ENCODE assay signal across 16 cellular contexts in genomic region chr18:58311390-58311789, GRCh38.
DNase-seq lines count a peak whose midpoint lies in the region; ATAC-seq, FAIRE-seq and TF ChIP-seq lines count a peak whose summit lies in the region.
"Had no signal": no experiment of that assay in that cellular context is flagged by ENCODE, and none has a peak within 500 bp of the region (broad histone marks: within the 10 kb centered on the region; RNA-seq: fewer than 3 reads in every experiment).

No MANE protein-coding gene starts in this region.

- no peak overlapping the region for H3K27ac ChIP-seq in CD4-positive, alpha-beta T cell (ENCODE audit: low read depth, low read length)
- H3K27ac ChIP-seq in effector memory CD4-positive, alpha-beta T cell (ENCODE audit: insufficient read depth, low read length, poor library complexity, severe bottlenecking), result peak overlapping the region; percentile 8
- peak overlapping the region; percentile 64 to 87 (median 72) for H3K27ac ChIP-seq in pancreas

- H3K4me1 Mint-ChIP-seq in CD4-positive, alpha-beta T cell (ENCODE audit: low read depth), result peaks cover 73% of the 10 kb centered on the region

- no peaks in the 10 kb centered on the region for H3K36me3 Mint-ChIP-seq in CD4-positive, alpha-beta T cell (ENCODE audit: low read depth)
- H3K36me3 Mint-ChIP-seq: activated naive CD8-positive, alpha-beta T cell treated with anti-CD3 and anti-CD28 coated beads, Interleukin-2, amount 10 ng/mL, durations not matched to agents 7 days and 5 days had no signal

- TF ChIP-seq POLR2A in GM12892 (IDR thresholded peaks at IDR 0.05; ENCODE audit: low read depth, low read length), result no peak

- H3K36me3 ChIP-seq in effector memory CD4-positive, alpha-beta T cell (ENCODE audit: control insufficient read depth, insufficient read depth, low read length), result no peaks in the 10 kb centered on the region
- H3K36me3 ChIP-seq in pancreas, result no peaks in the 10 kb centered on the region

- H3K4me3 ChIP-seq in effector memory CD4-positive, alpha-beta T cell (ENCODE audit: insufficient read depth, low read depth, low read length, poor library complexity, severe bottlenecking), result no peak overlapping the region
- no peak overlapping the region for H3K4me3 ChIP-seq in pancreas

- WGBS in pancreas, 2 donors, result 78 to 79% methylated on average over 6 of the region's 6 CpGs

- CTCF ChIA-PET in CD4-positive, alpha-beta T cell (lab: Charles Lee), result interaction anchor here (2.5 kb wide), 1 partner anchor 11 kb away, joined by 7 read pairs; no protein-coding TSS in a partner anchor

- H3K27me3 ChIP-seq in CD4-positive, alpha-beta T cell (ENCODE audit: control insufficient read depth, insufficient read depth, low read length), result no peaks in the 10 kb centered on the region
- no peaks in the 10 kb centered on the region for H3K27me3 ChIP-seq in effector memory CD4-positive, alpha-beta T cell (replicated peaks; ENCODE audit: control insufficient read depth, insufficient read depth, low read length, poor library complexity, severe bottlenecking)
- H3K27me3 ChIP-seq in pancreas, result no peaks in the 10 kb centered on the region

- H3K27me3 Mint-ChIP-seq in CD4-positive, alpha-beta T cell, result no peaks in the 10 kb centered on the region

- TF ChIP-seq CTCF in CD4-positive, alpha-beta T cell (IDR thresholded peaks at IDR 0.05), result no peak
- no peak for TF ChIP-seq CTCF in pancreas (IDR thresholded peaks at IDR 0.05)

- peak; percentile 71 for FAIRE-seq in GM12892 (lab: Jason Lieb, UNC)
- no peak for FAIRE-seq in pancreas (lab: Jason Lieb, UNC)
- FAIRE-seq: GM18507 had no signal

- DNase-seq in CD4-positive, alpha-beta T cell, result no peak
- no peak for DNase-seq in GM12892 (ENCODE audit: insufficient read length)
- no peak for DNase-seq in effector memory CD4-positive, alpha-beta T cell
- no peak for DNase-seq in pancreas
- no peak for DNase-seq in nucleus accumbens (lab: John Stamatoyannopoulos, UW)
- no peak for DNase-seq in DMS153 (lab: John Stamatoyannopoulos, UW)
- DNase-seq: activated CD4-positive, alpha-beta T cell treated with anti-CD3 and anti-CD28 coated beads for 4 hours; activated naive CD8-positive, alpha-beta T cell treated with anti-CD3 and anti-CD28 coated beads, Interleukin-2, amount 10 ng/mL, durations not matched to agents 7 days and 5 days; AML-193; DMS53; NCI-H1694 treated with DMSO at 0.1 percent for 48 hours; NCI-H446; nephron progenitor cell; SIG-M5 had no signal

- H3K27ac Mint-ChIP-seq in CD4-positive, alpha-beta T cell, result peak overlapping the region; percentile 76
- H3K27ac Mint-ChIP-seq: activated naive CD8-positive, alpha-beta T cell treated with anti-CD3 and anti-CD28 coated beads, Interleukin-2, amount 10 ng/mL, durations not matched to agents 7 days and 5 days; nephron progenitor cell had no signal

- ATAC-seq in CD4-positive, alpha-beta T cell (ENCODE audit: poor library complexity), result no peak
- no peak for ATAC-seq in pancreas
- no peak for ATAC-seq in HG02642 (IDR thresholded peaks at IDR 0.05; ENCODE audit: poor library complexity, unreplicated experiment)

- H3K9me3 ChIP-seq in CD4-positive, alpha-beta T cell (ENCODE audit: control insufficient read depth, low read length), result no peaks in the 10 kb centered on the region
- no peaks in the 10 kb centered on the region for H3K9me3 ChIP-seq in effector memory CD4-positive, alpha-beta T cell (ENCODE audit: control insufficient read depth, low read length)
- H3K9me3 ChIP-seq in pancreas, result no peaks in the 10 kb centered on the region

- intact Hi-C loops in CD4-positive, alpha-beta T cell (cut with DNase I, micrococcal nuclease), result loop anchor here in 1 of 2 experiments (5.0 kb wide), 1 partner anchor 114 kb away; no protein-coding TSS in a partner anchor
- intact Hi-C loops in pancreas (cut with DNase I), result no loop called here

- POLR2A ChIA-PET in CD4-positive, alpha-beta T cell (lab: Charles Lee), result interaction anchor here (1.0 to 2.0 kb wide), 3 partner anchors 8 to 10 kb away, joined by 4 to 11 read pairs (median 8); no protein-coding TSS in a partner anchor

- H3K4me3 Mint-ChIP-seq in CD4-positive, alpha-beta T cell, result peak overlapping the region; percentile 77
- H3K4me3 Mint-ChIP-seq: activated naive CD8-positive, alpha-beta T cell treated with anti-CD3 and anti-CD28 coated beads, Interleukin-2, amount 10 ng/mL, durations not matched to agents 7 days and 5 days; nephron progenitor cell had no signal

- H3K4me1 ChIP-seq in effector memory CD4-positive, alpha-beta T cell (ENCODE audit: control insufficient read depth, insufficient read depth, low read length, poor library complexity, severe bottlenecking), result peaks cover 22% of the 10 kb centered on the region
- H3K4me1 ChIP-seq in pancreas, result peaks cover 29 to 50% (median 38%) of the 10 kb centered on the region in 3 donors

- H3K9me3 Mint-ChIP-seq in CD4-positive, alpha-beta T cell, result no peaks in the 10 kb centered on the region
